Comparison of ENCODE assay signal across 23 cellular contexts in the genomic region with DNA sequence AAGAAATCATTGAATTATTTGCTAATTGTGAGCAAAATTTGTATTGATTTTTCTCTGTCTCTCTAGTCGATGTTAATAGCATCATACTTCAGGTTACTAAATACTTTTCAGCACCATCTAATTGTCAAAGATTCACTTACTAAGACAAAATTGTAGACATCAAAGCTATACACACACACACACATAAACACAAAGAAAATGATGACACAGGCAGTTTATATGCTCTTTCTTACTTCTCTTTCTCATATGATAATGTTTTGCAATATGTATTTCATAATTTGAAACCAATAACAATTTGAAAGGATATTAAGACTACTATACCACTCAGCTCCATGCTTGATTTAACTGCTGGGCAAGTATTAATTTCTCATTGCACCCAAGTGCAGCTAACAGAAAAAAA.
A peak's percentile ranks its signal among the peaks of the same experiment; 100 is the strongest.
DNase-seq lines count a peak whose midpoint lies in the region; ATAC-seq, FAIRE-seq and TF ChIP-seq lines count a peak whose summit lies in the region.
"Had no signal": no experiment of that assay in that cellular context is flagged by ENCODE, and none has a peak within 500 bp of the region (broad histone marks: within the 10 kb centered on the region; RNA-seq: fewer than 3 reads in every experiment).

No MANE protein-coding gene starts in this region.

- H3K4me2 ChIP-seq in A549 (no peak overlapping the region), IMR-90 (ENCODE audit: low read depth, low read length) (no peak overlapping the region), H1 (ENCODE audit: insufficient read depth in 1 of 2, low read depth in 2 of 2, low read length in 2 of 2) (no peak overlapping the region)
- H3K4me2 ChIP-seq: GM23338 had no signal

- no peak overlapping the region for H2AFZ ChIP-seq in IMR-90 (replicated peaks; ENCODE audit: low read length, poor library complexity)
- no peak overlapping the region for H2AFZ ChIP-seq in H1 (ENCODE audit: low read length)
- H2AFZ ChIP-seq: GM23338 had no signal

- H3K4me3 Mint-ChIP-seq in HFFc6, result no peak overlapping the region
- H3K4me3 Mint-ChIP-seq: CD14-positive monocyte; CD4-positive, alpha-beta T cell; CD8-positive, alpha-beta memory T cell; GM23338 had no signal

- H3K4me1 Mint-ChIP-seq in HFFc6 (ENCODE audit: low read depth), result no peaks in the 10 kb centered on the region; the same call in 1 of the 2 replicates
- H3K4me1 Mint-ChIP-seq: CD14-positive monocyte; CD8-positive, alpha-beta memory T cell had no signal

- H3K56ac ChIP-seq in IMR-90 (ENCODE audit: extremely low read depth, insufficient read depth, low read length) (no peak overlapping the region), H1 (replicated peaks; ENCODE audit: insufficient read length, low read depth, low read length) (peak overlapping the region; percentile 16)

- H3K4me1 ChIP-seq in A549 (no peaks in the 10 kb centered on the region), IMR-90 (ENCODE audit: control insufficient read depth, insufficient read depth, low read length) (no peaks in the 10 kb centered on the region), H1 (replicated peaks in 1 of 4; ENCODE audit: control insufficient read depth in 3 of 4, insufficient read depth in 4 of 4, low read length in 3 of 4) (peaks cover 0 to 3% (median 0%) of the 10 kb centered on the region in 4 experiments; a peak in 1 of 7 replicates), heart left ventricle (no peaks in the 10 kb centered on the region)
- H3K4me1 ChIP-seq: BE2C, HAP-1 had no signal

- no peak for FAIRE-seq in A549 (lab: Jason Lieb, UNC)
- no peak for FAIRE-seq in H1 (lab: Jason Lieb, UNC)
- FAIRE-seq: D721Med, GM12878, GM19239, H54 had no signal

- DNase-seq in A549 (ENCODE audit: low read depth in 1 of 2, low spot score in 1 of 2), result no peak
- no peak for DNase-seq in IMR-90
- no peak for DNase-seq in H1 (ENCODE audit: low read depth in 1 of 2, low spot score in 2 of 2)
- DNase-seq in T-helper 1 cell, result no peak
- DNase-seq in heart left ventricle, result no peak
- no peak for DNase-seq in HFFc6
- DNase-seq: ACHN; AML-193; BE2C; CD4-positive, alpha-beta T cell; CD8-positive, alpha-beta memory T cell; DMS 273 treated with DMSO at 0.1 percent for 48 hours; DMS79; EL; GDM1 had no signal

- POLR2A ChIA-PET in A549 (lab: Yijun Ruan, JAX) (no interaction called here), IMR-90 (lab: Charles Lee; ENCODE audit: unreplicated experiment) (no interaction called here), H1 (lab: Charles Lee; ENCODE audit: partially characterized antibody) (no interaction called here)

- no peak overlapping the region for H2AK9ac ChIP-seq in IMR-90 (replicated peaks; ENCODE audit: low read depth, low read length, poor library complexity)

- no peak for TF ChIP-seq POLR2A in A549 (IDR thresholded peaks at IDR 0.05; ENCODE audit: low read length)
- TF ChIP-seq POLR2A in IMR-90 (IDR thresholded peaks at IDR 0.05; ENCODE audit: low read depth, low read length), result no peak
- TF ChIP-seq POLR2A in H1 (IDR thresholded peaks at IDR 0.05; ENCODE audit: control extremely low read depth in 1 of 2, low read depth in 2 of 2, low read length in 2 of 2), result no peak
- no peak for TF ChIP-seq POLR2A in heart left ventricle (IDR thresholded peaks at IDR 0.05)

- no peak overlapping the region for H2BK15ac ChIP-seq in IMR-90 (ENCODE audit: low read depth, low read length)
- H2BK15ac ChIP-seq in H1 (ENCODE audit: low read length), result no peak overlapping the region

- H2BK20ac ChIP-seq in IMR-90 (ENCODE audit: low read depth, low read length) (no peak overlapping the region), H1 (ENCODE audit: low read length) (no peak overlapping the region)

- H3K27me3 ChIP-seq in IMR-90 (ENCODE audit: control insufficient read depth, insufficient read depth, low read length), result no peaks in the 10 kb centered on the region
- H3K27me3 ChIP-seq in H1 (replicated peaks in 1 of 4; ENCODE audit: control insufficient read depth in 3 of 4, extremely low read depth in 1 of 4, insufficient read depth in 3 of 4, low read length in 3 of 4), result no peaks in the 10 kb centered on the region
- no peaks in the 10 kb centered on the region for H3K27me3 ChIP-seq in heart left ventricle
- H3K27me3 ChIP-seq: BE2C; BLaER1 treated with 17β-estradiol and CSF1 and Interleukin-3, amounts not matched to agents 10 nM and 100 nM had no signal

- dilution Hi-C loops in IMR-90 (cut with HindIII; ENCODE audit: low sequenced_read_pairs, unreplicated experiment), result no loop called here

- 4% methylated on average over 1 of the region's 1 CpG for WGBS in A549 (ENCODE audit: missing lambda C conversion rate)
- no CpG with 5 or more reads among the region's 1 CpG for WGBS in IMR-90 (ENCODE audit: extremely low coverage in 2 of 2, insufficient read length in 1 of 2), 2 experiments
- WGBS in H1 (ENCODE audit: extremely low coverage in 1 of 2, insufficient coverage in 1 of 2, insufficient read length in 1 of 2, insufficient replicate concordance in 2 of 2, low coverage in 1 of 2, low lambda C conversion rate in 2 of 2, missing lambda C conversion rate in 1 of 2), 2 experiments, result 86% methylated on average over 1 of the region's 1 CpG; no CpG with 5 or more reads in 1 of the 2 experiments
- WGBS in heart left ventricle, 4 donors, result 79 to 84% (median 82%) methylated on average over 1 of the region's 1 CpG

- H4K8ac ChIP-seq in IMR-90 (ENCODE audit: low read depth in 2 of 2, low read length in 2 of 2) (no peak overlapping the region), H1 (ENCODE audit: extremely low read depth, insufficient read depth, low read length) (no peak overlapping the region)

- intact Hi-C loops in IMR-90 (cut with micrococcal nuclease) (no loop called here), heart left ventricle (cut with DNase I) (loop anchor here in 1 of 10 donors (10.0 kb wide), 1 partner anchor 69 kb away; no protein-coding TSS in a partner anchor)

- H3K9me3 ChIP-seq in A549 (no peaks in the 10 kb centered on the region), IMR-90 (ENCODE audit: control insufficient read depth, insufficient read depth, low read length) (no peaks in the 10 kb centered on the region), H1 (ENCODE audit: insufficient read depth in 2 of 2, low read depth in 1 of 2, low read length in 1 of 2) (no peaks in the 10 kb centered on the region), heart left ventricle (no peaks in the 10 kb centered on the region)
- H3K9me3 ChIP-seq: BE2C; BLaER1 treated with 17β-estradiol and CSF1 and Interleukin-3, amounts not matched to agents 10 nM and 100 nM; HAP-1 had no signal

- H3K4me3 ChIP-seq in A549, result no peak overlapping the region
- H3K4me3 ChIP-seq in IMR-90 (ENCODE audit: insufficient read depth, low read depth, low read length), result no peak overlapping the region
- no peak overlapping the region for H3K4me3 ChIP-seq in H1 (ENCODE audit: extremely low read depth in 1 of 4, insufficient read depth in 2 of 4, low read depth in 3 of 4, low read length in 4 of 4)
- no peak overlapping the region for H3K4me3 ChIP-seq in heart left ventricle
- H3K4me3 ChIP-seq: BLaER1 treated with 17β-estradiol and CSF1 and Interleukin-3, amounts not matched to agents 10 nM and 100 nM; GM12878; GM23338; HAP-1 had no signal

- H3K18ac ChIP-seq in IMR-90 (ENCODE audit: low read depth, low read length) (no peak overlapping the region), H1 (ENCODE audit: extremely low read depth, low read length) (no peak overlapping the region)

- TF ChIP-seq RAD21 in A549 (conservative IDR thresholded peaks at IDR 0.05 in 1 of 2, IDR thresholded peaks at IDR 0.05 in 1 of 2) (no peak), IMR-90 (IDR thresholded peaks at IDR 0.05; ENCODE audit: low read length) (no peak), H1 (IDR thresholded peaks at IDR 0.05 in 1 of 2, conservative IDR thresholded peaks at IDR 0.05 in 1 of 2; ENCODE audit: low read depth in 2 of 2, low read length in 2 of 2) (no peak)

- H3K14ac ChIP-seq in IMR-90 (replicated peaks; ENCODE audit: low read depth, low read length), result no peak overlapping the region
- H3K14ac ChIP-seq in H1 (ENCODE audit: insufficient read length), result no peak overlapping the region

- H2AK5ac ChIP-seq in IMR-90 (ENCODE audit: low read depth, low read length), result no peak overlapping the region
- H2AK5ac ChIP-seq in H1 (ENCODE audit: low read depth, low read length), result no peak overlapping the region

- in situ Hi-C loops in IMR-90 (cut with MboI; ENCODE audit: low sequenced_read_pairs), result no loop called here

- H3K79me1 ChIP-seq in IMR-90 (ENCODE audit: low read depth in 1 of 2, low read length in 2 of 2) (no peaks in the 10 kb centered on the region), H1 (ENCODE audit: low read depth, low read length) (no peaks in the 10 kb centered on the region)

- H3K27ac Mint-ChIP-seq in HFFc6, result no peak overlapping the region
- H3K27ac Mint-ChIP-seq: CD14-positive monocyte; CD4-positive, alpha-beta T cell; CD8-positive, alpha-beta memory T cell; GM23338 had no signal

- peaks cover under 1% of the 10 kb centered on the region; the same call in 1 of the 2 replicates for H3K9me3 Mint-ChIP-seq in HFFc6
- H3K9me3 Mint-ChIP-seq: CD14-positive monocyte, GM23338 had no signal

- H2BK5ac ChIP-seq in IMR-90 (ENCODE audit: low read depth, low read length, poor library complexity, severe bottlenecking), result no peak overlapping the region
- H2BK5ac ChIP-seq in H1 (ENCODE audit: low read depth, low read length), result no peak overlapping the region

- no peaks in the 10 kb centered on the region for H4K20me1 ChIP-seq in IMR-90 (ENCODE audit: insufficient read depth, low read length)
- H4K20me1 ChIP-seq in H1 (replicated peaks in 1 of 2; ENCODE audit: control insufficient read depth in 1 of 2, insufficient read depth in 2 of 2, low read length in 2 of 2), result no peaks in the 10 kb centered on the region
- H4K20me1 ChIP-seq: BLaER1 treated with 17β-estradiol and CSF1 and Interleukin-3, amounts not matched to agents 10 nM and 100 nM had no signal

- CTCF ChIA-PET in A549 (lab: Yijun Ruan, JAX) (no interaction called here), IMR-90 (lab: Yijun Ruan, JAX) (interaction anchor here (0.6 kb wide), 1 partner anchor 14 kb away, joined by 3 read pairs; no protein-coding TSS in a partner anchor), H1 (lab: Charles Lee; ENCODE audit: partially characterized antibody) (no interaction called here)

- H3K36me3 ChIP-seq in IMR-90 (ENCODE audit: control insufficient read depth, insufficient read depth, low read length), result no peaks in the 10 kb centered on the region
- H3K36me3 ChIP-seq in H1 (ENCODE audit: control insufficient read depth in 2 of 4, insufficient read depth in 4 of 4, low read length in 3 of 4), result no peaks in the 10 kb centered on the region
- H3K36me3 ChIP-seq in heart left ventricle, result no peaks in the 10 kb centered on the region
- H3K36me3 ChIP-seq: BE2C; BLaER1 treated with 17β-estradiol and CSF1 and Interleukin-3, amounts not matched to agents 10 nM and 100 nM; HAP-1 had no signal

- H3K27me3 Mint-ChIP-seq in HFFc6 (ENCODE audit: insufficient read depth), result peaks cover 3% of the 10 kb centered on the region; the same call in 1 of the 2 replicates
- H3K27me3 Mint-ChIP-seq: CD4-positive, alpha-beta T cell; CD8-positive, alpha-beta memory T cell had no signal

- H3K79me2 ChIP-seq in H1 (ENCODE audit: control insufficient read depth in 1 of 2, insufficient read depth in 2 of 2, low read length in 2 of 2), result no peaks in the 10 kb centered on the region

- H3K4ac ChIP-seq in IMR-90 (ENCODE audit: low read depth, low read length), result no peak overlapping the region
- H3K4ac ChIP-seq in H1 (replicated peaks; ENCODE audit: insufficient read length, low read depth, low read length), result no peak overlapping the region

- H3K27ac ChIP-seq in A549, result no peak overlapping the region
- H3K27ac ChIP-seq in IMR-90 (ENCODE audit: insufficient read depth, low read length), result no peak overlapping the region
- no peak overlapping the region for H3K27ac ChIP-seq in H1 (ENCODE audit: low read depth, low read length)
- H3K27ac ChIP-seq in heart left ventricle, result no peak overlapping the region
- H3K27ac ChIP-seq: BLaER1 treated with 17β-estradiol and CSF1 and Interleukin-3, amounts not matched to agents 10 nM and 100 nM had no signal

- H3K9ac ChIP-seq in IMR-90 (ENCODE audit: low read depth, low read length) (no peak overlapping the region), H1 (replicated peaks in 1 of 4; ENCODE audit: extremely low read depth in 1 of 4, low read depth in 3 of 4, low read length in 3 of 4) (no peak overlapping the region)
- H3K9ac ChIP-seq: BLaER1 treated with 17β-estradiol and CSF1 and Interleukin-3, amounts not matched to agents 10 nM and 100 nM had no signal

- ATAC-seq in A549 (no peak), IMR-90 (ENCODE audit: low read depth) (no peak), heart left ventricle (no peak)
- ATAC-seq: GM12878, GM23338 had no signal

- no peaks in the 10 kb centered on the region for H3K23me2 ChIP-seq in H1 (ENCODE audit: low read depth, low read length)

- H2BK120ac ChIP-seq in IMR-90 (ENCODE audit: low read depth, low read length) (no peak overlapping the region), H1 (replicated peaks; ENCODE audit: low read depth, low read length) (no peak overlapping the region)

- H2BK12ac ChIP-seq in H1 (ENCODE audit: low read depth, low read length), result no peak overlapping the region

- H3K36me3 Mint-ChIP-seq in HFFc6 (ENCODE audit: low read depth), result no peaks in the 10 kb centered on the region
- H3K36me3 Mint-ChIP-seq: CD14-positive monocyte; CD8-positive, alpha-beta memory T cell had no signal

- H4K91ac ChIP-seq in IMR-90 (ENCODE audit: insufficient read depth, low read depth, low read length), result no peak overlapping the region
- no peak overlapping the region for H4K91ac ChIP-seq in H1 (replicated peaks; ENCODE audit: insufficient read length, low read length)

- no peaks in the 10 kb centered on the region for H3K9me1 ChIP-seq in IMR-90 (ENCODE audit: insufficient read depth, low read length)

- TF ChIP-seq EP300 in A549 (IDR thresholded peaks at IDR 0.05) (no peak), H1 (IDR thresholded peaks at IDR 0.05; ENCODE audit: borderline replicate concordance in 1 of 2, low read depth in 2 of 2, low read length in 2 of 2) (no peak)

- no peak for TF ChIP-seq CTCF in A549 (IDR thresholded peaks at IDR 0.05)
- TF ChIP-seq CTCF in IMR-90 (conservative IDR thresholded peaks at IDR 0.05; ENCODE audit: low read depth, low read length), result no peak
- TF ChIP-seq CTCF in H1 (IDR thresholded peaks at IDR 0.05; ENCODE audit: control extremely low read depth in 1 of 3, insufficient read depth in 1 of 3, low read depth in 1 of 3, low read length in 3 of 3), result no peak
- no peak for TF ChIP-seq CTCF in heart left ventricle (IDR thresholded peaks at IDR 0.05)
- no peak for TF ChIP-seq CTCF in HFFc6 (IDR thresholded peaks at IDR 0.05)

- H3K23ac ChIP-seq in IMR-90 (ENCODE audit: low read depth, low read length) (no peak overlapping the region), H1 (ENCODE audit: insufficient read length) (no peak overlapping the region)

- H4K5ac ChIP-seq in IMR-90 (ENCODE audit: low read depth, low read length) (no peak overlapping the region), H1 (ENCODE audit: insufficient read length, low read depth, low read length) (no peak overlapping the region)

- no TSS peak for BruUV-seq in IMR-90 (replicated peaks; lab: Mats Ljungman, UMichigan)

Comparison
In these comparisons a context has a peak if more than half of its experiments do, and no peak if none do; other contexts are left out.
1. Of the 18 proteins assayed by ChIP-seq in both H1 and A549: peak only in H1: none; only in A549: MAFK; in both: none; in neither: 17.